ENCODE assay signal across 15 cellular contexts in genomic region chr3:7881946-7882345, GRCh38.
A peak's percentile ranks its signal among the peaks of the same experiment; 100 is the strongest.
DNase-seq lines count a peak whose midpoint lies in the region; ATAC-seq lines count a peak whose summit lies in the region.
"Had no signal": no experiment of that assay in that cellular context is flagged by ENCODE, and none has a peak within 500 bp of the region (broad histone marks: within the 10 kb centered on the region; RNA-seq: fewer than 3 reads in every experiment).

No MANE protein-coding gene starts in this region.

- no peak for ATAC-seq in activated CD4-positive, alpha-beta T cell treated with anti-CD3 and anti-CD28 coated beads for 36 hours
- ATAC-seq in T-cell (replicated peaks in 1 of 4): peak in 1 of 4 experiments; percentile 63
- ATAC-seq: A549; CD8-positive, alpha-beta T cell had no signal

- peaks cover 67% of the 10 kb centered on the region for H3K4me1 Mint-ChIP-seq in activated CD4-positive, alpha-beta T cell treated with anti-CD3 and anti-CD28 coated beads, Interleukin-2, amount 10 ng/mL, durations not matched to agents 7 days and 5 days
- H3K4me1 Mint-ChIP-seq in activated CD4-positive, alpha-beta T cell treated with anti-CD3 and anti-CD28 coated beads for 36 hours: peaks cover 37% of the 10 kb centered on the region
- H3K4me1 Mint-ChIP-seq in activated naive CD4-positive, alpha-beta T cell treated with anti-CD3 and anti-CD28 coated beads, Interleukin-2, amount 50 U/mL, for 24 hours: peaks cover 74% of the 10 kb centered on the region
- H3K4me1 Mint-ChIP-seq in T-cell: peaks cover 49 to 67% (median 51%) of the 10 kb centered on the region in 3 donors
- H3K4me1 Mint-ChIP-seq: B cell had no signal

- intact Hi-C loops in activated CD4-positive, alpha-beta T cell treated with anti-CD3 and anti-CD28 coated beads for 36 hours (cut with DNase I, micrococcal nuclease): no loop called here

- no peak for DNase-seq in activated CD4-positive, alpha-beta T cell treated with anti-CD3 and anti-CD28 coated beads, Interleukin-2, amount 10 ng/mL, durations not matched to agents 7 days and 5 days
- no peak for DNase-seq in activated CD4-positive, alpha-beta T cell treated with anti-CD3 and anti-CD28 coated beads for 36 hours
- DNase-seq in activated naive CD4-positive, alpha-beta T cell treated with Interleukin-2 at 50 U/mL for 16 hours: no peak
- no peak for DNase-seq in T-cell
- no peak for DNase-seq in effector CD8-positive, alpha-beta T cell (lab: John Stamatoyannopoulos, UW)
- DNase-seq: AML-193; Caco-2; Calu3; CD4-positive, alpha-beta T cell; CD8-positive, alpha-beta T cell; DMS79 treated with DMSO at 0.1 percent for 48 hours; GF-D8 had no signal

- POLR2A ChIA-PET in activated CD4-positive, alpha-beta T cell treated with anti-CD3 and anti-CD28 coated beads, Interleukin-2, amount 10 ng/mL, durations not matched to agents 7 days and 5 days (lab: Charles Lee): no interaction called here
- POLR2A ChIA-PET in activated CD4-positive, alpha-beta T cell treated with anti-CD3 and anti-CD28 coated beads for 36 hours (lab: Charles Lee): no interaction called here
- POLR2A ChIA-PET in T-cell (lab: Charles Lee): no interaction called here

- H3K9me3 Mint-ChIP-seq in activated CD4-positive, alpha-beta T cell treated with anti-CD3 and anti-CD28 coated beads, Interleukin-2, amount 10 ng/mL, durations not matched to agents 7 days and 5 days: peaks cover 24% of the 10 kb centered on the region
- H3K9me3 Mint-ChIP-seq in activated CD4-positive, alpha-beta T cell treated with anti-CD3 and anti-CD28 coated beads for 36 hours (ENCODE audit: low read depth): peaks cover 20% of the 10 kb centered on the region
- peaks cover 33% of the 10 kb centered on the region for H3K9me3 Mint-ChIP-seq in activated naive CD4-positive, alpha-beta T cell treated with anti-CD3 and anti-CD28 coated beads, Interleukin-2, amount 50 U/mL, for 24 hours
- H3K9me3 Mint-ChIP-seq in T-cell: peaks cover 16 to 55% (median 25%) of the 10 kb centered on the region in 3 donors

- H3K27ac Mint-ChIP-seq in activated CD4-positive, alpha-beta T cell treated with anti-CD3 and anti-CD28 coated beads, Interleukin-2, amount 10 ng/mL, durations not matched to agents 7 days and 5 days: peak overlapping the region; percentile 51
- H3K27ac Mint-ChIP-seq in activated CD4-positive, alpha-beta T cell treated with anti-CD3 and anti-CD28 coated beads for 36 hours: no peak overlapping the region
- no peak overlapping the region for H3K27ac Mint-ChIP-seq in activated naive CD4-positive, alpha-beta T cell treated with anti-CD3 and anti-CD28 coated beads, Interleukin-2, amount 50 U/mL, for 24 hours
- H3K27ac Mint-ChIP-seq in T-cell: peak overlapping the region; percentile 74 to 78
- H3K27ac Mint-ChIP-seq: B cell; CD4-positive, alpha-beta T cell; CD8-positive, alpha-beta T cell had no signal

- peaks cover 24% of the 10 kb centered on the region for H3K36me3 Mint-ChIP-seq in activated CD4-positive, alpha-beta T cell treated with anti-CD3 and anti-CD28 coated beads, Interleukin-2, amount 10 ng/mL, durations not matched to agents 7 days and 5 days (ENCODE audit: low read depth)
- peaks cover 3% of the 10 kb centered on the region for H3K36me3 Mint-ChIP-seq in activated CD4-positive, alpha-beta T cell treated with anti-CD3 and anti-CD28 coated beads for 36 hours (ENCODE audit: low read depth)
- H3K36me3 Mint-ChIP-seq in activated naive CD4-positive, alpha-beta T cell treated with anti-CD3 and anti-CD28 coated beads, Interleukin-2, amount 50 U/mL, for 24 hours: peaks cover 23% of the 10 kb centered on the region
- H3K36me3 Mint-ChIP-seq in T-cell: no peaks in the 10 kb centered on the region

- CTCF ChIA-PET in activated CD4-positive, alpha-beta T cell treated with anti-CD3 and anti-CD28 coated beads, Interleukin-2, amount 10 ng/mL, durations not matched to agents 7 days and 5 days (lab: Charles Lee): no interaction called here
- CTCF ChIA-PET in activated CD4-positive, alpha-beta T cell treated with anti-CD3 and anti-CD28 coated beads for 36 hours (lab: Charles Lee): interaction anchor here (0.6 kb wide), 1 partner anchor 222 kb away, joined by 3 read pairs; no protein-coding TSS in a partner anchor
- CTCF ChIA-PET in T-cell (lab: Charles Lee): no interaction called here

- H3K4me3 Mint-ChIP-seq in activated CD4-positive, alpha-beta T cell treated with anti-CD3 and anti-CD28 coated beads, Interleukin-2, amount 10 ng/mL, durations not matched to agents 7 days and 5 days: no peak overlapping the region
- H3K4me3 Mint-ChIP-seq in activated CD4-positive, alpha-beta T cell treated with anti-CD3 and anti-CD28 coated beads for 36 hours: no peak overlapping the region
- peak overlapping the region; percentile 27 for H3K4me3 Mint-ChIP-seq in activated naive CD4-positive, alpha-beta T cell treated with anti-CD3 and anti-CD28 coated beads, Interleukin-2, amount 50 U/mL, for 24 hours
- no peak overlapping the region for H3K4me3 Mint-ChIP-seq in T-cell
- H3K4me3 Mint-ChIP-seq: B cell; CD4-positive, alpha-beta T cell; CD8-positive, alpha-beta T cell had no signal

- peaks cover 1% of the 10 kb centered on the region for H3K27me3 Mint-ChIP-seq in activated CD4-positive, alpha-beta T cell treated with anti-CD3 and anti-CD28 coated beads, Interleukin-2, amount 10 ng/mL, durations not matched to agents 7 days and 5 days
- no peaks in the 10 kb centered on the region for H3K27me3 Mint-ChIP-seq in activated CD4-positive, alpha-beta T cell treated with anti-CD3 and anti-CD28 coated beads for 36 hours
- no peaks in the 10 kb centered on the region for H3K27me3 Mint-ChIP-seq in activated naive CD4-positive, alpha-beta T cell treated with anti-CD3 and anti-CD28 coated beads, Interleukin-2, amount 50 U/mL, for 24 hours
- no peaks in the 10 kb centered on the region for H3K27me3 Mint-ChIP-seq in T-cell
- H3K27me3 Mint-ChIP-seq: B cell; CD4-positive, alpha-beta T cell had no signal

Comparison
In these comparisons a context has a peak if more than half of its experiments do, and no peak if none do; other contexts are left out.
1. H3K27ac Mint-ChIP-seq: peak in activated CD4-positive, alpha-beta T cell treated with anti-CD3 and anti-CD28 coated beads, Interleukin-2, amount 10 ng/mL, durations not matched to agents 7 days and 5 days (single experiment) and T-cell (2 of 2); none in activated CD4-positive, alpha-beta T cell treated with anti-CD3 and anti-CD28 coated beads for 36 hours (single experiment) and activated naive CD4-positive, alpha-beta T cell treated with anti-CD3 and anti-CD28 coated beads, Interleukin-2, amount 50 U/mL, for 24 hours (single experiment).